Comparison of ENCODE assay signal across 8 cellular contexts in the genomic region with DNA sequence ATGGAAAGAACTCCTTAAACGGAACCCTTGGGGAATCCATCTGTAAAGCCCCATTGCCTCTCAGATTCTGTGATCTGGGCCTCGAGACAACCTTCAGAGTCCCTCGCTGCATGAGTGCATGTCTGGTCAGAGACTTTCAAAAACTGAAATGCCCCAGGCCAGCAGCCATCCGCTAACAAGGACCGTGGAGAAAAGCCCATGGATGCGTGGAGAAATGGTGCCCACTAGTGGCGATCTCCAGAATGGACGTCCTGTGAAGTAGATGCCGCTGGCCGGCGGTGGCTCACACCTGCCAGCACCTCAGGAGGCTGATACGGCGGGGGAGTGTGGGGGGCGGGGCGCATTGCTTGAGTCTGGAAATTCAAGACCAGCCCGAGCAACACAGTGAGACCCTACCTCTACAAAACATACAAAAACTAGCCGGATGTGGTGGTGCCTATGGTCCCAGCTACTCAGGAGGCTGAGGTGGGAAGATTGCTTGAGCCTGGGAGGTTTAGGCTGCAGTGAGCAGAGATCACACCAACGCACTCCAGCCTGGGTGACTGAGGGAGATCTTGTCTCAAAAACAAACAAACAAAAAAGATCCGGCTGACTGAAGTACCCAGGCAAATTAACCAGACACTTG. TPM values are rescaled to one million over a fixed set of nuclear protein-coding genes. Genes with fewer than 3 reads are reported as not detected.
DNase-seq lines count a peak whose midpoint lies in the region; ATAC-seq and TF ChIP-seq lines count a peak whose summit lies in the region.

No MANE protein-coding gene starts in this region.

- DNase-seq in CD1c-positive myeloid dendritic cell (ENCODE audit: extremely low spot score) (peak; percentile 87), HPDE6-E6E7 (ENCODE audit: extremely low spot score) (peak; percentile 77), NOMO-1 treated with DMSO at 0.1 percent for 48 hours (lab: John Stamatoyannopoulos, UW; ENCODE audit: unreplicated experiment) (peak; percentile 63), endothelial cell (ENCODE audit: low spot score) (peak; percentile 87), mucosa of descending colon (peak; percentile 82 to 95 (median 89))
- DNase-seq in activated CD8-positive, alpha-beta memory T cell treated with anti-CD3 and anti-CD28 coated beads, Interleukin-2, amount 10 ng/mL, durations not matched to agents 7 days and 5 days: peak; percentile 88
- peak; percentile 67 to 75 for DNase-seq in stimulated activated CD8-positive, alpha-beta memory T cell treated with anti-CD3 and anti-CD28 coated beads, Interleukin-4, amount 100 ng/mL, for 4 hours (ENCODE audit: low read depth in 2 of 2, low spot score in 1 of 2)

- H3K4me3 Mint-ChIP-seq in activated CD8-positive, alpha-beta memory T cell treated with anti-CD3 and anti-CD28 coated beads, Interleukin-2, amount 10 ng/mL, durations not matched to agents 7 days and 5 days: no peak overlapping the region
- no peak overlapping the region for H3K4me3 Mint-ChIP-seq in endothelial cell (ENCODE audit: unreplicated experiment)

- no peaks in the 10 kb centered on the region for H3K9me3 Mint-ChIP-seq in activated CD8-positive, alpha-beta memory T cell treated with anti-CD3 and anti-CD28 coated beads, Interleukin-2, amount 10 ng/mL, durations not matched to agents 7 days and 5 days (ENCODE audit: low read depth)
- no peaks in the 10 kb centered on the region for H3K9me3 Mint-ChIP-seq in endothelial cell (ENCODE audit: unreplicated experiment)

- CTCF ChIA-PET in activated CD8-positive, alpha-beta memory T cell treated with anti-CD3 and anti-CD28 coated beads, Interleukin-2, amount 10 ng/mL, durations not matched to agents 7 days and 5 days (lab: Charles Lee): interaction anchor here (0.7 to 2.4 kb wide), 18 partner anchors 9 to 411 kb away, joined by 3 to 25 read pairs (median 5); no protein-coding TSS in a partner anchor

- no peaks in the 10 kb centered on the region for H3K9me3 ChIP-seq in mucosa of descending colon

- no peaks in the 10 kb centered on the region for H3K4me1 ChIP-seq in mucosa of descending colon (ENCODE audit: low read depth)

- H3K36me3 ChIP-seq in mucosa of descending colon (ENCODE audit: low read depth): no peaks in the 10 kb centered on the region

- peaks cover 15% of the 10 kb centered on the region for H3K27me3 Mint-ChIP-seq in activated CD8-positive, alpha-beta memory T cell treated with anti-CD3 and anti-CD28 coated beads, Interleukin-2, amount 10 ng/mL, durations not matched to agents 7 days and 5 days
- H3K27me3 Mint-ChIP-seq in endothelial cell (ENCODE audit: unreplicated experiment): peaks cover 2% of the 10 kb centered on the region

- no peak overlapping the region for H3K4me3 ChIP-seq in mucosa of descending colon

- ATAC-seq in GM19395 (IDR thresholded peaks at IDR 0.05; ENCODE audit: unreplicated experiment) (peak; percentile 88), mucosa of descending colon (peak; percentile 98)
- peak; percentile 92 for ATAC-seq in activated CD8-positive, alpha-beta memory T cell treated with anti-CD3 and anti-CD28 coated beads, Interleukin-2, amount 10 ng/mL, durations not matched to agents 7 days and 5 days

- TF ChIP-seq CTCF in endothelial cell (IDR thresholded peaks at IDR 0.05; ENCODE audit: unreplicated experiment) (peak; percentile 86), mucosa of descending colon (IDR thresholded peaks at IDR 0.05) (peak; percentile 80)

- no peaks in the 10 kb centered on the region for H3K36me3 Mint-ChIP-seq in activated CD8-positive, alpha-beta memory T cell treated with anti-CD3 and anti-CD28 coated beads, Interleukin-2, amount 10 ng/mL, durations not matched to agents 7 days and 5 days
- no peaks in the 10 kb centered on the region for H3K36me3 Mint-ChIP-seq in endothelial cell (ENCODE audit: low read depth, unreplicated experiment)

- H3K27ac Mint-ChIP-seq in activated CD8-positive, alpha-beta memory T cell treated with anti-CD3 and anti-CD28 coated beads, Interleukin-2, amount 10 ng/mL, durations not matched to agents 7 days and 5 days: no peak overlapping the region
- H3K27ac Mint-ChIP-seq in endothelial cell (ENCODE audit: unreplicated experiment): no peak overlapping the region

- intact Hi-C loops in mucosa of descending colon (cut with DNase I, micrococcal nuclease): loop anchor here (5.0 kb wide), 2 partner anchors 275 to 410 kb away; no protein-coding TSS in a partner anchor

- peaks cover 18% of the 10 kb centered on the region for H3K4me1 Mint-ChIP-seq in activated CD8-positive, alpha-beta memory T cell treated with anti-CD3 and anti-CD28 coated beads, Interleukin-2, amount 10 ng/mL, durations not matched to agents 7 days and 5 days
- peaks cover 22% of the 10 kb centered on the region for H3K4me1 Mint-ChIP-seq in endothelial cell (ENCODE audit: unreplicated experiment)

RNA-seq across cellular contexts. Expression of a gene that starts 7.9 kb away (rescaled TPM):
- total RNA-seq in activated CD8-positive, alpha-beta memory T cell treated with anti-CD3 and anti-CD28 coated beads, Interleukin-2, amount 10 ng/mL, durations not matched to agents 7 days and 5 days: 10 to 100 TPM; 73.5 to 81.5 TPM
- total RNA-seq in endothelial cell (ENCODE audit: unreplicated experiment) (65.4 TPM), mucosa of descending colon (10 to 100 TPM; 43.8 to 53.3 (median 50.3) TPM)

RNA-seq across cellular contexts. Expression of a gene that starts 47.8 kb away (rescaled TPM):
- not detected for total RNA-seq in activated CD8-positive, alpha-beta memory T cell treated with anti-CD3 and anti-CD28 coated beads, Interleukin-2, amount 10 ng/mL, durations not matched to agents 7 days and 5 days
- total RNA-seq in endothelial cell (ENCODE audit: unreplicated experiment): not detected
- not detected for total RNA-seq in mucosa of descending colon

RNA-seq across cellular contexts. Expression of a gene that starts 54.6 kb away (rescaled TPM):
- 10 to 100 TPM; 56.1 to 63.4 TPM for total RNA-seq in activated CD8-positive, alpha-beta memory T cell treated with anti-CD3 and anti-CD28 coated beads, Interleukin-2, amount 10 ng/mL, durations not matched to agents 7 days and 5 days
- total RNA-seq in endothelial cell (ENCODE audit: unreplicated experiment) (61.6 TPM), mucosa of descending colon (10 to 100 TPM; 35.6 to 41.6 (median 41.0) TPM)
